Comparison of ENCODE assay signal across 16 cellular contexts in genomic region chr1:61981870-61982660, GRCh38.
A peak's percentile ranks its signal among the peaks of the same experiment; 100 is the strongest.
DNase-seq lines count a peak whose midpoint lies in the region; ATAC-seq lines count a peak whose summit lies in the region.
"Had no signal": no experiment of that assay in that cellular context is flagged by ENCODE, and none has a peak within 500 bp of the region (broad histone marks: within the 10 kb centered on the region; RNA-seq: fewer than 3 reads in every experiment).

No MANE protein-coding gene starts in this region.

- no peak overlapping the region for H3K23ac ChIP-seq in mesendoderm (ENCODE audit: low read length)

- no CpG with 5 or more reads among the region's 7 CpGs for WGBS in mesendoderm (ENCODE audit: extremely low coverage, insufficient coverage, low lambda C conversion rate)

- H3K27ac ChIP-seq in mesendoderm (ENCODE audit: low read depth, low read length): no peak overlapping the region

- H4K5ac ChIP-seq in mesendoderm (ENCODE audit: low read length): no peak overlapping the region

- no peak overlapping the region for H2BK5ac ChIP-seq in mesendoderm (ENCODE audit: low read length)

- no peak overlapping the region for H2BK120ac ChIP-seq in mesendoderm (ENCODE audit: low read depth, low read length)

- H3K79me1 ChIP-seq in mesendoderm (ENCODE audit: low read length): no peaks in the 10 kb centered on the region

- H2AK5ac ChIP-seq in mesendoderm (ENCODE audit: low read length): no peak overlapping the region

- H3K79me2 ChIP-seq in mesendoderm (ENCODE audit: control insufficient read depth, insufficient read depth, low read length): no peaks in the 10 kb centered on the region

- H3K56ac ChIP-seq in mesendoderm (ENCODE audit: low read length): no peak overlapping the region

- H3K4me1 ChIP-seq in mesendoderm (ENCODE audit: control insufficient read depth, low read depth, low read length): peaks cover 3% of the 10 kb centered on the region

- peak; percentile 91 for DNase-seq in SK-N-DZ (ENCODE audit: low spot score)
- DNase-seq in mesendoderm: peak; percentile 39
- no peak for DNase-seq in AML-193 (lab: John Stamatoyannopoulos, UW)
- no peak for DNase-seq in retina
- DNase-seq: ACHN; C1 segment of cervical spinal cord; Calu3; CD4-positive, alpha-beta T cell; DMS 273 treated with DMSO at 0.1 percent for 48 hours; HCEC 1CT; HFFc6; KG1 had no signal

- ATAC-seq in GM18868 (IDR thresholded peaks at IDR 0.05; ENCODE audit: unreplicated experiment) (peak; percentile 50), GM21381 (IDR thresholded peaks at IDR 0.05; ENCODE audit: unreplicated experiment) (peak; percentile 66), GM19328 (IDR thresholded peaks at IDR 0.05; ENCODE audit: unreplicated experiment) (no peak), HG03442 (IDR thresholded peaks at IDR 0.05; ENCODE audit: unreplicated experiment) (no peak)

- no peak overlapping the region for H4K8ac ChIP-seq in mesendoderm (ENCODE audit: low read depth, low read length)

- no peak overlapping the region for H3K18ac ChIP-seq in mesendoderm (ENCODE audit: low read length)

- H3K36me3 ChIP-seq in mesendoderm (ENCODE audit: control insufficient read depth, insufficient read depth, low read length): no peaks in the 10 kb centered on the region

- H3K4me2 ChIP-seq in mesendoderm (ENCODE audit: low read length): no peak overlapping the region

- no peak overlapping the region for H3K4ac ChIP-seq in mesendoderm (ENCODE audit: low read depth, low read length)

- no peaks in the 10 kb centered on the region for H3K27me3 ChIP-seq in mesendoderm (ENCODE audit: insufficient read depth, low read length, poor library complexity)

- H3K4me3 ChIP-seq in mesendoderm (ENCODE audit: low read length): no peak overlapping the region

- H2BK15ac ChIP-seq in mesendoderm (replicated peaks; ENCODE audit: low read depth): no peak overlapping the region

- H3K9ac ChIP-seq in mesendoderm (ENCODE audit: low read length): no peak overlapping the region

Comparison
In these comparisons a context has a peak if more than half of its experiments do, and no peak if none do; other contexts are left out.
1. ATAC-seq: peak in GM18868 (single experiment) and GM21381 (single experiment); none in GM19328 (single experiment) and HG03442 (single experiment).
2. DNase-seq: peak in SK-N-DZ (single experiment) and mesendoderm (single experiment); none in AML-193 (0 of 2) and retina (single experiment).